In the genomic region with DNA sequence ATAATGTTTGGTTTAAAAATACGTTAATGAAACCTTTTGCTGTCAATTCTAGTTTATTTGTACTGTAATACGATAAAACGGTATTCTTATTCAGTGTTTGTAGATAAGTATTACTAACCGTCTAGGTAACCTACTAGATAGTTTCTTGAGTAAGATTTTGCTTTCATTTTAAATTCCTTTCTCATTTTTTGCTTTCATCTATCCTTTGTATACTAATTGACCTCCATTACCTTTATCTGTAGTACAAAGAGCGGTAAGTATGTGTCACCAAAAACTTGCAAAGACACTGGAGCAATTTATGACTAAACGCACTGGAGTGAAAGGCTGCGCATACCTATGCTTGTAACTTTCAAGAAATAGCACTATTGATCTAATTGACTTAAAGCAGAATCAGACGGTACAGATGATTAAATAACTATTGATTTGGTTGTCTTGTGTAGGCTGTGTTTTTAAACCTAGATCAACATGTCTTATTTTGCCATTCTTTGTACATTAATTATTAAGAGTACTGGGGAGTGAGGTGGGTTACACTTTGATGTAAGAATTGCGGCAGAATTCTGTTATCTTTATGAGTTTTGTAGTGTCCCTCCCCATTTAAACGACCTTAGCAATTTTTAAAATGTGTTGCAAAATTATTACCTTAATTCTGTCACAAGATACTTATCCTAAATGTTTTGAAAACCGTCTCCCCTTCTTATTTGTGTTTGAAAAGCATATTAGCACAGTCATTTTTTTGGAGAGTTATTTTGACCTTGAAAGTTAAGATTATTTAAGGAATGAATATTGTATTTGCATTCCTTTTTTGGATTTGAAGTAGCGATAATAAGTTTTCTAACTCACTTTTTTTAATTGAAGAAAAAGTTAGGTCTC, we compare ENCODE assay signal across 8 cellular contexts. TPM values are rescaled to one million over a fixed set of nuclear protein-coding genes. Genes with fewer than 3 reads are reported as not detected.
DNase-seq lines count a peak whose midpoint lies in the region; ATAC-seq, FAIRE-seq and TF ChIP-seq lines count a peak whose summit lies in the region.

No MANE protein-coding gene starts in this region.

- 32% methylated on average over 12 of the region's 12 CpGs for WGBS in right cardiac atrium

- no peak for TF ChIP-seq CTCF in activated CD8-positive, alpha-beta T cell treated with anti-CD3 and anti-CD28 coated beads for 36 hours (IDR thresholded peaks at IDR 0.05)

- peak overlapping the region; percentile 85 for H3K4me3 Mint-ChIP-seq in activated T-cell treated with anti-CD3 and anti-CD28 coated beads, Interleukin-2, amount 50 U/mL, for 24 hours
- H3K4me3 Mint-ChIP-seq in activated CD8-positive, alpha-beta T cell treated with anti-CD3 and anti-CD28 coated beads for 36 hours: peak overlapping the region; percentile 87

- H3K9me3 Mint-ChIP-seq in activated T-cell treated with anti-CD3 and anti-CD28 coated beads, Interleukin-2, amount 50 U/mL, for 24 hours: no peaks in the 10 kb centered on the region
- H3K9me3 Mint-ChIP-seq in activated CD8-positive, alpha-beta T cell treated with anti-CD3 and anti-CD28 coated beads for 36 hours: no peaks in the 10 kb centered on the region

- DNase-seq in activated T-cell treated with anti-CD3 and anti-CD28 coated beads, Interleukin-2, amount 50 U/mL, for 24 hours: no peak
- no peak for DNase-seq in activated T-cell treated with anti-CD3 and anti-CD28 coated beads, Interleukin-2, amount 50 U/mL, for 48 hours
- DNase-seq in activated CD8-positive, alpha-beta T cell treated with anti-CD3 and anti-CD28 coated beads for 36 hours: peak; percentile 44
- no peak for DNase-seq in right cardiac atrium
- DNase-seq in stimulated activated CD4-positive, alpha-beta T cell treated with anti-CD3 and anti-CD28 coated beads, Interleukin-2, amount 100 ng/mL, for 4 hours (ENCODE audit: low read depth): peak; percentile 13
- no peak for DNase-seq in NCI-H446 treated with DMSO at 0.1 percent for 48 hours (lab: John Stamatoyannopoulos, UW)
- DNase-seq in H54 (ENCODE audit: insufficient read length, low spot score): no peak
- DNase-seq in putamen (ENCODE audit: low spot score): no peak

- peaks cover 58% of the 10 kb centered on the region for H3K4me1 Mint-ChIP-seq in activated T-cell treated with anti-CD3 and anti-CD28 coated beads, Interleukin-2, amount 50 U/mL, for 24 hours (ENCODE audit: low read depth)
- peaks cover 38% of the 10 kb centered on the region for H3K4me1 Mint-ChIP-seq in activated CD8-positive, alpha-beta T cell treated with anti-CD3 and anti-CD28 coated beads for 36 hours (ENCODE audit: low read depth)

- no peak for FAIRE-seq in H54 (lab: Jason Lieb, UNC)

- no peaks in the 10 kb centered on the region for H3K9me3 ChIP-seq in right cardiac atrium (ENCODE audit: control insufficient read depth, low read length)

- peaks cover 11% of the 10 kb centered on the region for H3K36me3 Mint-ChIP-seq in activated T-cell treated with anti-CD3 and anti-CD28 coated beads, Interleukin-2, amount 50 U/mL, for 24 hours (ENCODE audit: low read depth)
- no peaks in the 10 kb centered on the region for H3K36me3 Mint-ChIP-seq in activated CD8-positive, alpha-beta T cell treated with anti-CD3 and anti-CD28 coated beads for 36 hours (ENCODE audit: low read depth)

- peaks cover 2% of the 10 kb centered on the region for H3K4me1 ChIP-seq in right cardiac atrium (ENCODE audit: control insufficient read depth, insufficient read depth, low read length)

- TF ChIP-seq POLR2A in H54 (IDR thresholded peaks at IDR 0.05; ENCODE audit: low read depth, low read length): no peak

- POLR2A ChIA-PET in activated CD8-positive, alpha-beta T cell treated with anti-CD3 and anti-CD28 coated beads for 36 hours (lab: Charles Lee): interaction anchor here (1.3 kb wide), 1 partner anchor 123 kb away, joined by 6 read pairs; a partner anchor contains a TSS

- peak overlapping the region; percentile 95 for H3K4me3 ChIP-seq in right cardiac atrium (ENCODE audit: low read length)

- intact Hi-C loops in activated CD8-positive, alpha-beta T cell treated with anti-CD3 and anti-CD28 coated beads for 36 hours (cut with micrococcal nuclease): loop anchor here (1.0 to 10.0 kb wide), 3 partner anchors 123 to 486 kb away; a partner anchor contains a TSS
- intact Hi-C loops in right cardiac atrium (cut with DNase I): loop anchor here in 3 of 4 donors (5.0 to 10.0 kb wide), 6 partner anchors 123 to 396 kb away; a partner anchor contains a TSS

- H3K27me3 ChIP-seq in right cardiac atrium (ENCODE audit: control insufficient read depth, insufficient read depth): no peaks in the 10 kb centered on the region

- CTCF ChIA-PET in activated CD8-positive, alpha-beta T cell treated with anti-CD3 and anti-CD28 coated beads for 36 hours (lab: Charles Lee): interaction anchor here (1.7 kb wide), 1 partner anchor 173 kb away, joined by 7 read pairs; no protein-coding TSS in a partner anchor

- peak overlapping the region; percentile 93 for H3K27ac Mint-ChIP-seq in activated T-cell treated with anti-CD3 and anti-CD28 coated beads, Interleukin-2, amount 50 U/mL, for 24 hours
- peak overlapping the region; percentile 92 for H3K27ac Mint-ChIP-seq in activated CD8-positive, alpha-beta T cell treated with anti-CD3 and anti-CD28 coated beads for 36 hours

- peak; percentile 43 for ATAC-seq in activated CD8-positive, alpha-beta T cell treated with anti-CD3 and anti-CD28 coated beads for 36 hours
- no peak for ATAC-seq in right cardiac atrium

- no peak overlapping the region for H3K27ac ChIP-seq in right cardiac atrium (ENCODE audit: low read length)

- no peaks in the 10 kb centered on the region for H3K27me3 Mint-ChIP-seq in activated T-cell treated with anti-CD3 and anti-CD28 coated beads, Interleukin-2, amount 50 U/mL, for 24 hours
- peaks cover 3% of the 10 kb centered on the region for H3K27me3 Mint-ChIP-seq in activated CD8-positive, alpha-beta T cell treated with anti-CD3 and anti-CD28 coated beads for 36 hours

RNA-seq across cellular contexts. Expression of a gene that starts 1.9 kb away (rescaled TPM):
- 10 to 100 TPM; 32.5 to 36.0 TPM for total RNA-seq in activated CD8-positive, alpha-beta T cell treated with anti-CD3 and anti-CD28 coated beads for 36 hours
- 100 to 1,000 TPM; 216 to 255 (median 240) TPM for total RNA-seq in right cardiac atrium
- polyA plus RNA-seq in right cardiac atrium: 28.0 TPM

Comparison
In these comparisons a context has a peak if more than half of its experiments do, and no peak if none do; other contexts are left out.
1. DNase-seq: peak in activated CD8-positive, alpha-beta T cell treated with anti-CD3 and anti-CD28 coated beads for 36 hours (single experiment) and stimulated activated CD4-positive, alpha-beta T cell treated with anti-CD3 and anti-CD28 coated beads, Interleukin-2, amount 100 ng/mL, for 4 hours (single experiment); none in activated T-cell treated with anti-CD3 and anti-CD28 coated beads, Interleukin-2, amount 50 U/mL, for 24 hours (single experiment), activated T-cell treated with anti-CD3 and anti-CD28 coated beads, Interleukin-2, amount 50 U/mL, for 48 hours (0 of 2), right cardiac atrium (0 of 3), NCI-H446 treated with DMSO at 0.1 percent for 48 hours (single experiment), H54 (single experiment) and putamen (single experiment).
2. RNA of a gene that starts 1.9 kb away (total RNA-seq): 216 to 255 TPM in right cardiac atrium; 32.5 to 36.0 TPM in activated CD8-positive, alpha-beta T cell treated with anti-CD3 and anti-CD28 coated beads for 36 hours; every median in the first group is over 4 times any median in the second.